ENCODE assay signal across 1 cellular context in the genomic region with DNA sequence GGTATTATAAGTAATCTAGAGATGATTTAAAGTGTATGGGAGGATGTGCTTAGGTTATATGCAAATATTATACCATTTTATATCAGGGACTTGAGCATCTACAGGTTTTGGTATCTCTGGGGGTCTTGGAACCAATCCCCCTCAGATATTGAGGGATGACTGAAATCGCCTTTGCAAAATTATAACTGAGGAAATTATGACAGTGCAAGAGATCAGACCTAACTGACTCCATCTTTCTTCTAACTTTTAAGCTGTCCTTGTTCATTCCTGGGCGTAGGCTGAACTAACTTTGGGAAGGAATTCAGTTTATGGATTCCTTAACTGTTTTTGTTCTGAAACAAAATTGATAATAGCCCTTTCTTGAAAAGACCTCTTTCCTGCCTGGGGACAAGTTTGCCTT.
TF ChIP-seq lines count a peak whose summit lies in the region.

No MANE protein-coding gene starts in this region.

TF ChIP-seq in IMR-90, 13 proteins besides CTCF, POLR2A, EP300 and RAD21:
- TF ChIP-seq RFX5 (IDR thresholded peaks at IDR 0.05; ENCODE audit: low read depth, low read length) (no peak), MAFK (IDR thresholded peaks at IDR 0.05; ENCODE audit: low read depth, low read length) (no peak), RCOR1 (IDR thresholded peaks at IDR 0.05; ENCODE audit: insufficient replicate concordance, low read length) (no peak), CEBPB (IDR thresholded peaks at IDR 0.05; ENCODE audit: low read depth, low read length) (no peak)
- TF ChIP-seq, protein P1, sequence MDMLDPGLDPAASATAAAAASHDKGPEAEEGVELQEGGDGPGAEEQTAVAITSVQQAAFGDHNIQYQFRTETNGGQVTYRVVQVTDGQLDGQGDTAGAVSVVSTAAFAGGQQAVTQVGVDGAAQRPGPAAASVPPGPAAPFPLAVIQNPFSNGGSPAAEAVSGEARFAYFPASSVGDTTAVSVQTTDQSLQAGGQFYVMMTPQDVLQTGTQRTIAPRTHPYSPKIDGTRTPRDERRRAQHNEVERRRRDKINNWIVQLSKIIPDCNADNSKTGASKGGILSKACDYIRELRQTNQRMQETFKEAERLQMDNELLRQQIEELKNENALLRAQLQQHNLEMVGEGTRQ (IDR thresholded peaks at IDR 0.05; ENCODE audit: low read depth, low read length), result no peak
